ENCODE assay signal across 1 cellular context in genomic region chr12:123363385-123363742, GRCh38.
TF ChIP-seq lines count a peak whose summit lies in the region.

No MANE protein-coding gene starts in this region.

TF ChIP-seq in GM12878, 131 proteins besides CTCF, POLR2A, EP300 and RAD21 (continued from another document):
- peak; percentile 56; the same call in 1 of the 2 replicates for TF ChIP-seq ZNF687 (IDR thresholded peaks at IDR 0.05)
- TF ChIP-seq EED (IDR thresholded peaks at IDR 0.05; ENCODE audit: low read depth): no peak
- no peak for TF ChIP-seq ZNF622 (IDR thresholded peaks at IDR 0.05)
- peak; percentile 88 for TF ChIP-seq NKRF (conservative IDR thresholded peaks at IDR 0.05)
- peak; percentile 64; the same call in 1 of the 2 replicates for TF ChIP-seq SIN3A (IDR thresholded peaks at IDR 0.05; ENCODE audit: low read depth, low read length)
- no peak for TF ChIP-seq TCF12 (IDR thresholded peaks at IDR 0.05; ENCODE audit: low read depth, low read length)
- TF ChIP-seq SPI1 (IDR thresholded peaks at IDR 0.05; ENCODE audit: borderline replicate concordance, insufficient read depth, low read depth, low read length): no peak
- TF ChIP-seq RAD51 (IDR thresholded peaks at IDR 0.05): peak; percentile 73
- peak; percentile 78 for TF ChIP-seq MAX (IDR thresholded peaks at IDR 0.05; ENCODE audit: low read depth, low read length)
- TF ChIP-seq NR2F1 (conservative IDR thresholded peaks at IDR 0.05): peak; percentile 90
- TF ChIP-seq USF2 (IDR thresholded peaks at IDR 0.05; ENCODE audit: borderline replicate concordance, low read depth, low read length): peak; percentile 18; the same call in 1 of the 2 replicates
- TF ChIP-seq GABPA (IDR thresholded peaks at IDR 0.05; ENCODE audit: low read depth): 0 out of 2 replicates have a peak, but pooled peaks have one; percentile 18
- no peak for TF ChIP-seq NFIC (IDR thresholded peaks at IDR 0.05; ENCODE audit: low read depth, low read length)
- no peak for TF ChIP-seq KLF5 (IDR thresholded peaks at IDR 0.05; ENCODE audit: partially characterized antibody)
- 0 out of 2 replicates have a peak, but pooled peaks have one; percentile 8 for TF ChIP-seq RELB (IDR thresholded peaks at IDR 0.05; ENCODE audit: low read depth)
- peak; percentile 98 for TF ChIP-seq MXI1 (IDR thresholded peaks at IDR 0.05; ENCODE audit: low read depth, low read length)
- TF ChIP-seq SP1 (IDR thresholded peaks at IDR 0.05; ENCODE audit: low read depth, low read length): no peak
- TF ChIP-seq ZNF217 (IDR thresholded peaks at IDR 0.05): no peak
- TF ChIP-seq ZNF274 (IDR thresholded peaks at IDR 0.05; ENCODE audit: insufficient read depth, insufficient read length): no peak
- TF ChIP-seq SKIL (IDR thresholded peaks at IDR 0.05; ENCODE audit: low read depth, poor library complexity, severe bottlenecking): no peak
